ENCODE assay signal across 16 cellular contexts in genomic region chr4:26194764-26195163, GRCh38.
DNase-seq lines count a peak whose midpoint lies in the region; ATAC-seq and TF ChIP-seq lines count a peak whose summit lies in the region.
"Had no signal": no experiment of that assay in that cellular context is flagged by ENCODE, and none has a peak within 500 bp of the region (broad histone marks: within the 10 kb centered on the region; RNA-seq: fewer than 3 reads in every experiment).

No MANE protein-coding gene starts in this region.

- CTCF ChIA-PET in GM10248 (lab: Yijun Ruan, JAX): interaction anchor here (0.8 to 2.7 kb wide), 17 partner anchors 9 to 215 kb away, joined by 3 to 13 read pairs (median 3); no protein-coding TSS in a partner anchor

- DNase-seq in nucleus accumbens (lab: John Stamatoyannopoulos, UW): no peak
- DNase-seq in NOMO-1 (lab: John Stamatoyannopoulos, UW; ENCODE audit: unreplicated experiment in 2 of 2): no peak
- no peak for DNase-seq in GM10248 (ENCODE audit: extremely low spot score)
- DNase-seq in SIG-M5 treated with dmso at 0.1 percent for 504 hours (lab: John Stamatoyannopoulos, UW; ENCODE audit: unreplicated experiment): no peak
- DNase-seq: activated CD4-positive, alpha-beta T cell treated with anti-CD3 and anti-CD28 coated beads for 48 hours; activated gamma-delta T cell; foreskin melanocyte; MG63; NCI-H2107; NCI-H774; right cardiac atrium; stimulated activated CD4-positive, alpha-beta T cell treated with anti-CD3 and anti-CD28 coated beads, Interleukin-2, amount 100 ng/mL, for 24 hours had no signal

- POLR2A ChIA-PET in GM10248 (lab: Yijun Ruan, JAX): interaction anchor here (0.5 to 1.4 kb wide), 2 partner anchors 124 to 696 kb away, joined by 3 read pairs; no protein-coding TSS in a partner anchor

- ATAC-seq in GM18505 (IDR thresholded peaks at IDR 0.05; ENCODE audit: unreplicated experiment) (peak; percentile 37), GM19025 (IDR thresholded peaks at IDR 0.05; ENCODE audit: low read depth, unreplicated experiment) (peak; percentile 39), HG02642 (IDR thresholded peaks at IDR 0.05; ENCODE audit: poor library complexity, unreplicated experiment) (peak; percentile 51), HG03571 (IDR thresholded peaks at IDR 0.05; ENCODE audit: unreplicated experiment) (peak; percentile 47)
- ATAC-seq: right cardiac atrium had no signal

- TF ChIP-seq CTCF in GM10248 (IDR thresholded peaks at IDR 0.05; ENCODE audit: control extremely low read depth, extremely low read depth, low read depth, missing control alignments): no peak

- TF ChIP-seq POLR2A in GM18505 (IDR thresholded peaks at IDR 0.05; ENCODE audit: borderline replicate concordance, extremely low read depth, insufficient read depth, insufficient read length): no peak
